Comparison of ENCODE assay signal across 27 cellular contexts in the genomic region with DNA sequence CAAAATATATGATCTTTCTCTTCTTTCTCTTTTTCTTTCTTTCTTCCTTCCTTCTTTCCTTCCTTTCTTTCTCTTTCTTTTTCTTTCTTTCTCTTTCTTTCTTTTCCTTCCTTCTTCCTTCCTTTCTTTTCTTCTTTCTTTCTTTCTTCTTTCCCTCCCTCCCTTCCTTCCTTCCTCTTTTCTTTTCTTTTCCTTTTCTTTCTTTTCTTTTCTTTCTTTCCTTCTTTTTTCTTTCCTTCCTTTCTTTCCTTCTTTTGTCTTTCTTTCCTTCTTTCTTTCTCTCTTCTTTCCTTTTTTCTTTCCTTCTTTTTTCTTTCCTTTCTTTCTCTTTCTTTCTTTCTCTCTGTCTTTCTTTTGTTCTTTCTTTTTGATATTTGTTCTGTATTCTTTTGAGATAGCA.
"Had no signal": no experiment of that assay in that cellular context is flagged by ENCODE, and none has a peak within 500 bp of the region (broad histone marks: within the 10 kb centered on the region; RNA-seq: fewer than 3 reads in every experiment).

No MANE protein-coding gene starts in this region.

- DNase-seq: hypothalamus; immature natural killer cell; islet precursor cell; left ventricle myocardium inferior; midbrain; mucosa of descending colon; naive thymus-derived CD8-positive, alpha-beta T cell; pancreas; posterior cingulate gyrus; retina; right cardiac atrium; stimulated activated CD4-positive, alpha-beta T cell treated with anti-CD3 and anti-CD28 coated beads, Interleukin-12 subunit alpha, Interleukin-12 subunit beta, amount 100 ng/mL, for 4 hours; stimulated activated CD4-positive, alpha-beta T cell treated with anti-CD3 and anti-CD28 coated beads, Interleukin-15, amount 100 ng/mL, for 24 hours; stimulated activated CD4-positive, alpha-beta T cell treated with anti-CD3 and anti-CD28 coated beads, Interleukin-2, amount 100 ng/mL, for 24 hours; stimulated activated CD4-positive, alpha-beta T cell treated with anti-CD3 and anti-CD28 coated beads, Interleukin-4, amount 100 ng/mL, for 1 hour; stimulated activated naive B cell treated with anti-CD40 and anti-IgM and Interleukin-4, amounts not matched to agents 10 μg/mL and 1 μg/mL and 100 μg/mL, for 72 hours; stimulated activated naive CD8-positive, alpha-beta T cell treated with anti-CD3 and anti-CD28 coated beads, Interleukin-15, Interleukin-2, amounts not matched to agents 100 U/mL and 50 U/mL, for 24 hours; stomach; testis; thyroid gland; transverse colon; upper lobe of left lung had no signal

- H3K27me3 Mint-ChIP-seq: memory B cell; naive thymus-derived CD8-positive, alpha-beta T cell; stimulated activated naive B cell treated with anti-CD40 and anti-IgM and Interleukin-4, amounts not matched to agents 10 μg/mL and 1 μg/mL and 100 μg/mL, for 72 hours had no signal

- H3K4me1 ChIP-seq: left ventricle myocardium inferior, pancreas, prostate gland, stomach, testis, thyroid gland, transverse colon, upper lobe of left lung, vagina had no signal

- H3K27ac Mint-ChIP-seq: immature natural killer cell; memory B cell; naive thymus-derived CD8-positive, alpha-beta T cell; stimulated activated naive B cell treated with anti-CD40 and anti-IgM and Interleukin-4, amounts not matched to agents 10 μg/mL and 1 μg/mL and 100 μg/mL, for 72 hours had no signal

- FAIRE-seq: pancreas had no signal

- ATAC-seq: mucosa of descending colon; naive thymus-derived CD8-positive, alpha-beta T cell; pancreas; right cardiac atrium; sciatic nerve; stimulated activated naive B cell treated with anti-CD40 and anti-IgM and Interleukin-4, amounts not matched to agents 10 μg/mL and 1 μg/mL and 100 μg/mL, for 72 hours; stimulated activated naive CD8-positive, alpha-beta T cell treated with anti-CD3 and anti-CD28 coated beads, Interleukin-15, Interleukin-2, amounts not matched to agents 100 U/mL and 50 U/mL, for 24 hours had no signal

- H3K36me3 ChIP-seq: left ventricle myocardium inferior, pancreas, prostate gland, stomach, thyroid gland, transverse colon, upper lobe of left lung, vagina had no signal

- H3K36me3 Mint-ChIP-seq: immature natural killer cell; memory B cell; stimulated activated naive B cell treated with anti-CD40 and anti-IgM and Interleukin-4, amounts not matched to agents 10 μg/mL and 1 μg/mL and 100 μg/mL, for 72 hours had no signal

- H3K27ac ChIP-seq: left ventricle myocardium inferior, pancreas, prostate gland, skin epidermis, stomach, testis, thyroid gland, transverse colon, upper lobe of left lung, vagina had no signal

- H3K4me3 ChIP-seq: left ventricle myocardium inferior, mucosa of descending colon, pancreas, prostate gland, skin epidermis, stomach, testis, thyroid gland, transverse colon, upper lobe of left lung, vagina had no signal

- H3K4me3 Mint-ChIP-seq: immature natural killer cell; memory B cell; naive thymus-derived CD8-positive, alpha-beta T cell; stimulated activated naive B cell treated with anti-CD40 and anti-IgM and Interleukin-4, amounts not matched to agents 10 μg/mL and 1 μg/mL and 100 μg/mL, for 72 hours had no signal

- H3K9me3 ChIP-seq: left ventricle myocardium inferior, pancreas, prostate gland, stomach, testis, thyroid gland, transverse colon, upper lobe of left lung, vagina had no signal

- H3K27me3 ChIP-seq: pancreas, stomach, testis, thyroid gland, transverse colon, upper lobe of left lung, vagina had no signal

- H3K4me1 Mint-ChIP-seq: immature natural killer cell; memory B cell; naive thymus-derived CD8-positive, alpha-beta T cell; stimulated activated naive B cell treated with anti-CD40 and anti-IgM and Interleukin-4, amounts not matched to agents 10 μg/mL and 1 μg/mL and 100 μg/mL, for 72 hours had no signal
